In genomic region chr16:74625500-74626350, GRCh38 we compare ENCODE assay signal across 1 cellular context.
TF ChIP-seq lines count a peak whose summit lies in the region.

No MANE protein-coding gene starts in this region.

TF ChIP-seq in GM23338, 12 proteins besides CTCF, POLR2A, EP300 and RAD21 (continued from another document):
- TF ChIP-seq, protein P1, sequence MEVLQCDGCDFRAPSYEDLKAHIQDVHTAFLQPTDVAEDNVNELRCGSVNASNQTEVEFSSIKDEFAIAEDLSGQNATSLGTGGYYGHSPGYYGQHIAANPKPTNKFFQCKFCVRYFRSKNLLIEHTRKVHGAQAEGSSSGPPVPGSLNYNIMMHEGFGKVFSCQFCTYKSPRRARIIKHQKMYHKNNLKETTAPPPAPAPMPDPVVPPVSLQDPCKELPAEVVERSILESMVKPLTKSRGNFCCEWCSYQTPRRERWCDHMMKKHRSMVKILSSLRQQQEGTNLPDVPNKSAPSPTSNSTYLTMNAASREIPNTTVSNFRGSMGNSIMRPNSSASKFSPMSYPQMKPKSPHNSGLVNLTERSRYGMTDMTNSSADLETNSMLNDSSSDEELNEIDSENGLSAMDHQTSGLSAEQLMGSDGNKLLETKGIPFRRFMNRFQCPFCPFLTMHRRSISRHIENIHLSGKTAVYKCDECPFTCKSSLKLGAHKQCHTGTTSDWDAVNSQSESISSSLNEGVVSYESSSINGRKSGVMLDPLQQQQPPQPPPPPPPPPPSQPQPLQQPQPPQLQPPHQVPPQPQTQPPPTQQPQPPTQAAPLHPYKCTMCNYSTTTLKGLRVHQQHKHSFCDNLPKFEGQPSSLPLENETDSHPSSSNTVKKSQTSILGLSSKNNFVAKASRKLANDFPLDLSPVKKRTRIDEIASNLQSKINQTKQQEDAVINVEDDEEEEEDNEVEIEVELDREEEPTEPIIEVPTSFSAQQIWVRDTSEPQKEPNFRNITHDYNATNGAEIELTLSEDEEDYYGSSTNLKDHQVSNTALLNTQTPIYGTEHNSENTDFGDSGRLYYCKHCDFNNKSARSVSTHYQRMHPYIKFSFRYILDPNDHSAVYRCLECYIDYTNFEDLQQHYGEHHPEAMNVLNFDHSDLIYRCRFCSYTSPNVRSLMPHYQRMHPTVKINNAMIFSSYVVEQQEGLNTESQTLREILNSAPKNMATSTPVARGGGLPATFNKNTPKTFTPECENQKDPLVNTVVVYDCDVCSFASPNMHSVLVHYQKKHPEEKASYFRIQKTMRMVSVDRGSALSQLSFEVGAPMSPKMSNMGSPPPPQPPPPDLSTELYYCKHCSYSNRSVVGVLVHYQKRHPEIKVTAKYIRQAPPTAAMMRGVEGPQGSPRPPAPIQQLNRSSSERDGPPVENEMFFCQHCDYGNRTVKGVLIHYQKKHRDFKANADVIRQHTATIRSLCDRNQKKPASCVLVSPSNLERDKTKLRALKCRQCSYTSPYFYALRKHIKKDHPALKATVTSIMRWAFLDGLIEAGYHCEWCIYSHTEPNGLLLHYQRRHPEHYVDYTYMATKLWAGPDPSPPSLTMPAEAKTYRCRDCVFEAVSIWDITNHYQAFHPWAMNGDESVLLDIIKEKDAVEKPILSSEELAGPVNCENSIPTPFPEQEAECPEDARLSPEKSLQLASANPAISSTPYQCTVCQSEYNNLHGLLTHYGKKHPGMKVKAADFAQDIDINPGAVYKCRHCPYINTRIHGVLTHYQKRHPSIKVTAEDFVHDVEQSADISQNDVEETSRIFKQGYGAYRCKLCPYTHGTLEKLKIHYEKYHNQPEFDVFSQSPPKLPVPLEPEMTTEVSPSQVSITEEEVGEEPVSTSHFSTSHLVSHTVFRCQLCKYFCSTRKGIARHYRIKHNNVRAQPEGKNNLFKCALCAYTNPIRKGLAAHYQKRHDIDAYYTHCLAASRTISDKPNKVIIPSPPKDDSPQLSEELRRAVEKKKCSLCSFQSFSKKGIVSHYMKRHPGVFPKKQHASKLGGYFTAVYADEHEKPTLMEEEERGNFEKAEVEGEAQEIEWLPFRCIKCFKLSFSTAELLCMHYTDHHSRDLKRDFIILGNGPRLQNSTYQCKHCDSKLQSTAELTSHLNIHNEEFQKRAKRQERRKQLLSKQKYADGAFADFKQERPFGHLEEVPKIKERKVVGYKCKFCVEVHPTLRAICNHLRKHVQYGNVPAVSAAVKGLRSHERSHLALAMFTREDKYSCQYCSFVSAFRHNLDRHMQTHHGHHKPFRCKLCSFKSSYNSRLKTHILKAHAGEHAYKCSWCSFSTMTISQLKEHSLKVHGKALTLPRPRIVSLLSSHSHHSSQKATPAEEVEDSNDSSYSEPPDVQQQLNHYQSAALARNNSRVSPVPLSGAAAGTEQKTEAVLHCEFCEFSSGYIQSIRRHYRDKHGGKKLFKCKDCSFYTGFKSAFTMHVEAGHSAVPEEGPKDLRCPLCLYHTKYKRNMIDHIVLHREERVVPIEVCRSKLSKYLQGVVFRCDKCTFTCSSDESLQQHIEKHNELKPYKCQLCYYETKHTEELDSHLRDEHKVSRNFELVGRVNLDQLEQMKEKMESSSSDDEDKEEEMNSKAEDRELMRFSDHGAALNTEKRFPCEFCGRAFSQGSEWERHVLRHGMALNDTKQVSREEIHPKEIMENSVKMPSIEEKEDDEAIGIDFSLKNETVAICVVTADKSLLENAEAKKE (CRISPR knock-in tag; IDR thresholded peaks at IDR 0.05), result no peak
- TF ChIP-seq JUNB (IDR thresholded peaks at IDR 0.05; ENCODE audit: unreplicated experiment) (no peak), POLR2AphosphoS5 (IDR thresholded peaks at IDR 0.05; ENCODE audit: low read depth) (no peak), EZH2phosphoT487 (IDR thresholded peaks at IDR 0.05; ENCODE audit: unreplicated experiment) (no peak), ZNF331 (CRISPR knock-in tag; IDR thresholded peaks at IDR 0.05; ENCODE audit: low read depth) (no peak), STAT1 (IDR thresholded peaks at IDR 0.05; ENCODE audit: unreplicated experiment) (no peak)
